11 cellular contexts compared by ENCODE assay signal in genomic region chr1:200530551-200531261, GRCh38.
A peak's percentile ranks its signal among the peaks of the same experiment; 100 is the strongest.
DNase-seq lines count a peak whose midpoint lies in the region; ATAC-seq and TF ChIP-seq lines count a peak whose summit lies in the region.
"Had no signal": no experiment of that assay in that cellular context is flagged by ENCODE, and none has a peak within 500 bp of the region (broad histone marks: within the 10 kb centered on the region; RNA-seq: fewer than 3 reads in every experiment).

No MANE protein-coding gene starts in this region.

- no peak overlapping the region for H2BK120ac ChIP-seq in neuronal stem cell (ENCODE audit: low read depth, low read length)

- H3K27ac ChIP-seq in CD8-positive, alpha-beta T cell (ENCODE audit: low read depth, low read length): peak overlapping the region; percentile 2
- no peak overlapping the region for H3K27ac ChIP-seq in neuronal stem cell (replicated peaks; ENCODE audit: low read length)
- H3K27ac ChIP-seq: esophagus muscularis mucosa had no signal

- no peaks in the 10 kb centered on the region for H3K27me3 Mint-ChIP-seq in CD8-positive, alpha-beta T cell (ENCODE audit: low read depth)
- H3K27me3 Mint-ChIP-seq in T-helper 17 cell: no peaks in the 10 kb centered on the region

- CTCF ChIA-PET in CD8-positive, alpha-beta T cell (lab: Charles Lee): interaction anchor here (1.0 to 3.2 kb wide), 2 partner anchors 11 to 21 kb away, joined by 3 to 11 read pairs; no protein-coding TSS in a partner anchor

- H2BK15ac ChIP-seq in neuronal stem cell (ENCODE audit: low read length): no peak overlapping the region

- no peaks in the 10 kb centered on the region for H3K79me1 ChIP-seq in neuronal stem cell (ENCODE audit: low read depth, low read length)

- peaks cover 41% of the 10 kb centered on the region for H3K4me1 Mint-ChIP-seq in CD8-positive, alpha-beta T cell (ENCODE audit: low read depth)
- H3K4me1 Mint-ChIP-seq in T-helper 17 cell: peaks cover 16% of the 10 kb centered on the region

- H3K4ac ChIP-seq in neuronal stem cell (ENCODE audit: low read length): no peak overlapping the region

- H3K9me3 ChIP-seq in CD8-positive, alpha-beta T cell (ENCODE audit: low read length): no peaks in the 10 kb centered on the region
- H3K9me3 ChIP-seq in T-helper 17 cell (ENCODE audit: control insufficient read depth, low read length, poor library complexity, severe bottlenecking) (no peaks in the 10 kb centered on the region), neuronal stem cell (replicated peaks in 1 of 2; ENCODE audit: control insufficient read depth in 2 of 2, insufficient read depth in 1 of 2, low read depth in 1 of 2, low read length in 2 of 2) (peaks cover 0 to 2% of the 10 kb centered on the region in 2 donors)
- H3K9me3 ChIP-seq: esophagus muscularis mucosa had no signal

- H4K91ac ChIP-seq in neuronal stem cell (ENCODE audit: low read depth, low read length, poor library complexity): no peak overlapping the region

- peak; percentile 36 to 83 (median 50) for DNase-seq in CD8-positive, alpha-beta T cell
- DNase-seq in T-helper 17 cell (peak in 2 of 3 donors; percentile 17 to 21), neuronal stem cell (ENCODE audit: low spot score) (no peak), mucosa of gallbladder (ENCODE audit: low spot score) (no peak), NCI-H526 treated with DMSO at 0.1 percent for 48 hours (lab: John Stamatoyannopoulos, UW) (no peak), GM10266 (ENCODE audit: extremely low spot score) (no peak)
- peak; percentile 71 for DNase-seq in activated effector memory CD4-positive, alpha-beta T cell treated with anti-CD3 and anti-CD28 coated beads, Interleukin-2, amount 50 U/mL, for 16 hours

- peak overlapping the region; percentile 27 for H3K4me3 ChIP-seq in CD8-positive, alpha-beta T cell (ENCODE audit: low read depth, low read length)
- no peak overlapping the region for H3K4me3 ChIP-seq in neuronal stem cell (ENCODE audit: low read length in 2 of 2)
- H3K4me3 ChIP-seq: esophagus muscularis mucosa had no signal

- POLR2A ChIA-PET in CD8-positive, alpha-beta T cell (lab: Charles Lee): interaction anchor here (0.6 kb wide), 2 partner anchors 18 to 27 kb away, joined by 3 read pairs; no protein-coding TSS in a partner anchor

- no peak overlapping the region for H3K14ac ChIP-seq in neuronal stem cell (ENCODE audit: low read length)

- WGBS in neuronal stem cell (ENCODE audit: extremely low coverage in 2 of 2, insufficient read length in 2 of 2, insufficient replicate concordance in 1 of 2), 2 donors: no CpG with 5 or more reads among the region's 7 CpGs

- no peak overlapping the region for H3K9ac ChIP-seq in neuronal stem cell (ENCODE audit: low read depth, low read length, poor library complexity)

- no peaks in the 10 kb centered on the region for H3K9me3 Mint-ChIP-seq in CD8-positive, alpha-beta T cell
- H3K9me3 Mint-ChIP-seq: mesothelial cell of epicardium had no signal

- no peak overlapping the region for H2AFZ ChIP-seq in neuronal stem cell (ENCODE audit: low read length)

- H3K18ac ChIP-seq in neuronal stem cell (ENCODE audit: low read length): no peak overlapping the region

- peak overlapping the region; percentile 83 for H3K27ac Mint-ChIP-seq in CD8-positive, alpha-beta T cell
- H3K27ac Mint-ChIP-seq in T-helper 17 cell: peak overlapping the region; percentile 72
- H3K27ac Mint-ChIP-seq: mesothelial cell of epicardium had no signal

- intact Hi-C loops in CD8-positive, alpha-beta T cell (cut with DNase I, micrococcal nuclease): loop anchor here in 1 of 2 experiments (5.0 kb wide), 1 partner anchor 142 kb away; no protein-coding TSS in a partner anchor

- no peak overlapping the region for H2BK5ac ChIP-seq in neuronal stem cell (ENCODE audit: low read length)

- H3K36me3 Mint-ChIP-seq in CD8-positive, alpha-beta T cell: no peaks in the 10 kb centered on the region
- no peaks in the 10 kb centered on the region for H3K36me3 Mint-ChIP-seq in T-helper 17 cell (ENCODE audit: low read depth)
- H3K36me3 Mint-ChIP-seq: mesothelial cell of epicardium had no signal

- no peak overlapping the region for H3K4me2 ChIP-seq in neuronal stem cell (ENCODE audit: insufficient read depth, low read length, poor library complexity, severe bottlenecking)

- peaks cover 32% of the 10 kb centered on the region for H3K4me1 ChIP-seq in CD8-positive, alpha-beta T cell (ENCODE audit: insufficient read depth, low read length)
- peaks cover 2 to 11% of the 10 kb centered on the region in 2 donors for H3K4me1 ChIP-seq in neuronal stem cell (ENCODE audit: control insufficient read depth in 2 of 2, insufficient read depth in 1 of 2, low read depth in 1 of 2, low read length in 2 of 2)
- H3K4me1 ChIP-seq: esophagus muscularis mucosa had no signal

- no peak for TF ChIP-seq CTCF in CD8-positive, alpha-beta T cell (IDR thresholded peaks at IDR 0.05)
- no peak for TF ChIP-seq CTCF in GM10266 (IDR thresholded peaks at IDR 0.05; ENCODE audit: control insufficient read depth, insufficient read depth, low read depth, missing control alignments)

- no peak overlapping the region for H2BK12ac ChIP-seq in neuronal stem cell (ENCODE audit: low read length)

- no peaks in the 10 kb centered on the region for H3K36me3 ChIP-seq in CD8-positive, alpha-beta T cell (ENCODE audit: insufficient read depth, low read length)
- no peaks in the 10 kb centered on the region for H3K36me3 ChIP-seq in neuronal stem cell (replicated peaks in 1 of 2; ENCODE audit: control insufficient read depth in 2 of 2, insufficient read depth in 2 of 2, low read length in 2 of 2)
- H3K36me3 ChIP-seq: esophagus muscularis mucosa had no signal

- H2AK5ac ChIP-seq in neuronal stem cell (ENCODE audit: low read depth, low read length): no peak overlapping the region

- no peak overlapping the region for H3K23ac ChIP-seq in neuronal stem cell (ENCODE audit: low read depth, low read length, poor library complexity)

- H3K4me3 Mint-ChIP-seq in CD8-positive, alpha-beta T cell: peak overlapping the region; percentile 71
- peak overlapping the region; percentile 75 for H3K4me3 Mint-ChIP-seq in T-helper 17 cell
- H3K4me3 Mint-ChIP-seq: mesothelial cell of epicardium had no signal

- no peaks in the 10 kb centered on the region for H3K27me3 ChIP-seq in CD8-positive, alpha-beta T cell (ENCODE audit: insufficient read depth, low read length)
- peaks cover 0 to 3% (median 0%) of the 10 kb centered on the region in 3 experiments for H3K27me3 ChIP-seq in neuronal stem cell (ENCODE audit: control insufficient read depth in 3 of 3, insufficient read depth in 3 of 3, low read depth in 1 of 3, low read length in 3 of 3)
- H3K27me3 ChIP-seq: esophagus muscularis mucosa had no signal

- ATAC-seq in CD8-positive, alpha-beta T cell: peak; percentile 96
- ATAC-seq in T-helper 17 cell (peak; percentile 98), HG03439 (IDR thresholded peaks at IDR 0.05; ENCODE audit: unreplicated experiment) (no peak)
- ATAC-seq: sciatic nerve had no signal

- peak overlapping the region; percentile 19 for H4K8ac ChIP-seq in neuronal stem cell (ENCODE audit: low read depth, low read length)

Comparison
In these comparisons a context has a peak if more than half of its experiments do, and no peak if none do; other contexts are left out.
1. DNase-seq: peak in CD8-positive, alpha-beta T cell (7 of 7), T-helper 17 cell (2 of 3) and activated effector memory CD4-positive, alpha-beta T cell treated with anti-CD3 and anti-CD28 coated beads, Interleukin-2, amount 50 U/mL, for 16 hours (single experiment); none in neuronal stem cell (single experiment), mucosa of gallbladder (single experiment), NCI-H526 treated with DMSO at 0.1 percent for 48 hours (single experiment) and GM10266 (single experiment).